ENCODE assay signal across 8 cellular contexts in genomic region chr19:58553799-58554493, GRCh38. TPM values are rescaled to one million over a fixed set of nuclear protein-coding genes. Genes with fewer than 3 reads are reported as not detected.
DNase-seq lines count a peak whose midpoint lies in the region; ATAC-seq, FAIRE-seq and TF ChIP-seq lines count a peak whose summit lies in the region.

No MANE protein-coding gene starts in this region.

- H3K4me3 Mint-ChIP-seq in CD4-positive, alpha-beta memory T cell: peak overlapping the region; percentile 96 to 98 (median 97)

- H3K4me1 Mint-ChIP-seq in CD4-positive, alpha-beta memory T cell: peaks cover 30 to 63% (median 44%) of the 10 kb centered on the region in 4 donors

- dilution Hi-C loops in endothelial cell of umbilical vein (cut with MboI; ENCODE audit: extremely low pct_ligation_motif_present, low sequenced_read_pairs): no loop called here

- peak overlapping the region; percentile 99 for H3K27ac ChIP-seq in CD4-positive, alpha-beta memory T cell (ENCODE audit: low read depth, low read length)
- H3K27ac ChIP-seq in Peyer's patch (peak overlapping the region; percentile 89 to 100 (median 90)), endothelial cell of umbilical vein (ENCODE audit: insufficient read depth, low read depth, low read length) (peak overlapping the region; percentile 54), osteoblast (ENCODE audit: low read depth, low read length) (peak overlapping the region; percentile 89)

- H3K9me1 ChIP-seq in endothelial cell of umbilical vein (replicated peaks; ENCODE audit: control insufficient read depth, extremely low read depth, insufficient read depth, low read length): no peaks in the 10 kb centered on the region

- BruUV-seq in endothelial cell of umbilical vein (replicated peaks; lab: Mats Ljungman, UMichigan): no TSS peak

- H2AFZ ChIP-seq in endothelial cell of umbilical vein (ENCODE audit: low read depth, low read length) (no peak overlapping the region), osteoblast (ENCODE audit: low read length) (no peak overlapping the region)

- H3K4me1 ChIP-seq in CD4-positive, alpha-beta memory T cell (ENCODE audit: insufficient read depth, low read length): peaks cover 43% of the 10 kb centered on the region
- H3K4me1 ChIP-seq in Peyer's patch (peaks cover 0 to 38% (median 22%) of the 10 kb centered on the region in 4 donors), endothelial cell of umbilical vein (ENCODE audit: control insufficient read depth, extremely low read depth, insufficient read depth, low read length) (peaks cover 24% of the 10 kb centered on the region), osteoblast (ENCODE audit: insufficient read depth, low read length) (peaks cover 26% of the 10 kb centered on the region)

- TF ChIP-seq POLR2A in Peyer's patch (IDR thresholded peaks at IDR 0.05) (no peak), endothelial cell of umbilical vein (IDR thresholded peaks at IDR 0.05; ENCODE audit: low read depth, low read length) (no peak)

- CTCF ChIA-PET in CD4-positive, alpha-beta memory T cell (lab: Charles Lee; ENCODE audit: partially characterized antibody): interaction anchor here (1.2 to 3.8 kb wide), 3 partner anchors 27 to 40 kb away, joined by 5 to 28 read pairs (median 10); partner anchors contain the start of gene ZBTB45
- CTCF ChIA-PET in endothelial cell of umbilical vein (lab: Charles Lee): interaction anchor here (0.9 to 3.7 kb wide), 8 partner anchors 9 to 40 kb away, joined by 3 to 60 read pairs (median 6); partner anchors contain the start of genes TRIM28 and ZBTB45

- peak overlapping the region; percentile 72 for H3K4me2 ChIP-seq in endothelial cell of umbilical vein (ENCODE audit: insufficient read depth, low read length)
- H3K4me2 ChIP-seq in osteoblast (ENCODE audit: insufficient read depth, low read length): peak overlapping the region; percentile 99

- intact Hi-C loops in CD4-positive, alpha-beta memory T cell (cut with micrococcal nuclease): no loop called here
- intact Hi-C loops in endothelial cell of umbilical vein (cut with micrococcal nuclease): loop anchor here (1.0 kb wide), 1 partner anchor 10 kb away; the partner anchor contains the start of gene TRIM28

- peaks cover 28% of the 10 kb centered on the region for H3K79me2 ChIP-seq in endothelial cell of umbilical vein (ENCODE audit: control insufficient read depth, insufficient read depth, low read length)
- peaks cover 78% of the 10 kb centered on the region for H3K79me2 ChIP-seq in osteoblast (ENCODE audit: insufficient read depth, low read length)

- H3K27ac Mint-ChIP-seq in CD4-positive, alpha-beta memory T cell: peak overlapping the region; percentile 97 to 99 (median 99)

- no peaks in the 10 kb centered on the region for H4K20me1 ChIP-seq in endothelial cell of umbilical vein (replicated peaks; ENCODE audit: control insufficient read depth, extremely low read depth, insufficient read depth, low read length)
- H4K20me1 ChIP-seq in osteoblast (ENCODE audit: insufficient read depth, low read length): peaks cover 30% of the 10 kb centered on the region

- H3K4me3 ChIP-seq in CD4-positive, alpha-beta memory T cell (ENCODE audit: low read length in 2 of 2): peak overlapping the region; percentile 85 to 100
- peak overlapping the region; percentile 67 to 79 (median 74) for H3K4me3 ChIP-seq in Peyer's patch
- H3K4me3 ChIP-seq in endothelial cell of umbilical vein (replicated peaks in 1 of 3; ENCODE audit: insufficient read depth in 1 of 3, low read depth in 1 of 3, low read length in 3 of 3): peak overlapping the region; percentile 35 to 62 (median 49)
- peak overlapping the region; percentile 88 for H3K4me3 ChIP-seq in osteoblast (ENCODE audit: insufficient read depth, low read length)

- H3K9me3 Mint-ChIP-seq in CD4-positive, alpha-beta memory T cell: peaks cover 0 to 5% (median 0%) of the 10 kb centered on the region in 8 donors

- peaks cover 57% of the 10 kb centered on the region for H3K36me3 ChIP-seq in CD4-positive, alpha-beta memory T cell (ENCODE audit: insufficient read depth, low read length)
- H3K36me3 ChIP-seq in Peyer's patch (peaks cover 0 to 58% (median 0%) of the 10 kb centered on the region in 3 donors), endothelial cell of umbilical vein (ENCODE audit: control insufficient read depth in 2 of 2, extremely low read depth in 1 of 2, insufficient read depth in 2 of 2, low read length in 2 of 2) (peaks cover 14 to 43% of the 10 kb centered on the region in 2 experiments), osteoblast (ENCODE audit: insufficient read depth, low read length) (peaks cover 56% of the 10 kb centered on the region)

- peak overlapping the region; percentile 66 for H3K9ac ChIP-seq in endothelial cell of umbilical vein (replicated peaks; ENCODE audit: extremely low read depth, insufficient read depth, low read length)

- peak in 1 of 5 donors; percentile 51 for DNase-seq in CD4-positive, alpha-beta memory T cell
- DNase-seq in Peyer's patch (no peak), endothelial cell of umbilical vein (ENCODE audit: low read depth, low spot score) (no peak), osteoblast (ENCODE audit: insufficient read length, low spot score, missing footprints) (peak; percentile 64), NCI-H526 treated with DMSO at 0.1 percent for 48 hours (lab: John Stamatoyannopoulos, UW) (no peak), germinal center (ENCODE audit: low spot score) (no peak)
- DNase-seq in activated effector memory CD4-positive, alpha-beta T cell treated with Interleukin-2 at 50 U/mL for 16 hours: no peak

- H3K27me3 Mint-ChIP-seq in CD4-positive, alpha-beta memory T cell: no peaks in the 10 kb centered on the region

- H3K9me3 ChIP-seq in CD4-positive, alpha-beta memory T cell (ENCODE audit: control insufficient read depth in 1 of 2, low read length in 2 of 2): no peaks in the 10 kb centered on the region
- H3K9me3 ChIP-seq in Peyer's patch (no peaks in the 10 kb centered on the region), endothelial cell of umbilical vein (replicated peaks; ENCODE audit: control insufficient read depth, insufficient read depth, low read length) (no peaks in the 10 kb centered on the region), osteoblast (ENCODE audit: low read depth, low read length) (no peaks in the 10 kb centered on the region)

- FAIRE-seq in endothelial cell of umbilical vein (lab: Jason Lieb, UNC): peak; percentile 28

- TF ChIP-seq CTCF in Peyer's patch (IDR thresholded peaks at IDR 0.05) (no peak), endothelial cell of umbilical vein (IDR thresholded peaks at IDR 0.05; ENCODE audit: extremely low read depth in 1 of 2, insufficient read depth in 1 of 2, low read depth in 1 of 2, low read length in 2 of 2) (no peak), osteoblast (IDR thresholded peaks at IDR 0.05; ENCODE audit: extremely low read depth, low read depth, low read length) (no peak)

- H3K36me3 Mint-ChIP-seq in CD4-positive, alpha-beta memory T cell: peaks cover 35 to 77% of the 10 kb centered on the region in 2 donors

- H3K27me3 ChIP-seq in CD4-positive, alpha-beta memory T cell (ENCODE audit: insufficient read depth, low read length): no peaks in the 10 kb centered on the region
- no peaks in the 10 kb centered on the region for H3K27me3 ChIP-seq in Peyer's patch
- H3K27me3 ChIP-seq in endothelial cell of umbilical vein (ENCODE audit: control insufficient read depth in 2 of 2, insufficient read depth in 2 of 2, low read length in 2 of 2): no peaks in the 10 kb centered on the region
- H3K27me3 ChIP-seq in osteoblast (ENCODE audit: insufficient read depth, low read length): no peaks in the 10 kb centered on the region

- no peak for ATAC-seq in GM21423 (IDR thresholded peaks at IDR 0.05; ENCODE audit: unreplicated experiment)

- POLR2A ChIA-PET in CD4-positive, alpha-beta memory T cell (lab: Charles Lee; ENCODE audit: partially characterized antibody): interaction anchor here (0.8 to 3.6 kb wide), 10 partner anchors 9 to 371 kb away, joined by 4 to 89 read pairs (median 15); partner anchors contain the start of genes MZF1, TRIM28, ZBTB45 and ZNF274
- POLR2A ChIA-PET in endothelial cell of umbilical vein (lab: Charles Lee): interaction anchor here (3.1 kb wide), 1 partner anchor 10 kb away, joined by 17 read pairs; the partner anchor contains the start of gene TRIM28

RNA-seq across cellular contexts. Expression of gene CHMP2A, which starts 1.0 kb away (rescaled TPM):
- 10 to 100 TPM; 81.1 to 88.4 TPM for total RNA-seq in CD4-positive, alpha-beta memory T cell
- polyA plus RNA-seq in CD4-positive, alpha-beta memory T cell: 100 to 1,000 TPM; 200 to 238 TPM
- 100 to 1,000 TPM in 2 of 4 donors, 10 to 100 TPM in 2; 79.2 to 115 (median 101) TPM for total RNA-seq in Peyer's patch
- total RNA-seq in endothelial cell of umbilical vein: 96.8 and 105 TPM in 2 replicates
- 126 and 150 TPM in 2 replicates for polyA plus RNA-seq in endothelial cell of umbilical vein
- 177 and 193 TPM in 2 replicates for polyA plus RNA-seq in endothelial cell of umbilical vein (2011; cell fraction: cytosol; rRNA removed)
- 97.8 and 107 TPM in 2 replicates for polyA plus RNA-seq in endothelial cell of umbilical vein (2011; cell fraction: nucleus; rRNA removed)
- polyA plus RNA-seq in endothelial cell of umbilical vein (2012): 117 and 164 TPM in 2 replicates
- 114 and 117 TPM in 2 replicates for polyA minus RNA-seq in endothelial cell of umbilical vein
- polyA minus RNA-seq in endothelial cell of umbilical vein (2011; cell fraction: cytosol; rRNA and poly(A)+ RNA removed): 73.7 TPM
- polyA minus RNA-seq in endothelial cell of umbilical vein (2011; cell fraction: nucleus; rRNA and poly(A)+ RNA removed): 19.9 and 22.4 TPM in 2 replicates
- 98.1 and 106 TPM in 2 replicates for total RNA-seq in osteoblast

RNA-seq across cellular contexts. Expression of gene UBE2M, which starts 4.5 kb away (rescaled TPM):
- 10 to 100 TPM; 55.1 to 58.3 TPM for total RNA-seq in CD4-positive, alpha-beta memory T cell
- polyA plus RNA-seq in CD4-positive, alpha-beta memory T cell: 10 to 100 TPM; 12.4 to 23.8 TPM
- 10 to 100 TPM; 10.2 to 37.1 (median 18.5) TPM for total RNA-seq in Peyer's patch
- total RNA-seq in endothelial cell of umbilical vein: 102 and 106 TPM in 2 replicates
- polyA plus RNA-seq in endothelial cell of umbilical vein: 86.6 and 87.8 TPM in 2 replicates
- 88.2 and 98.9 TPM in 2 replicates for polyA plus RNA-seq in endothelial cell of umbilical vein (2011; cell fraction: cytosol; rRNA removed)
- 69.9 and 79.3 TPM in 2 replicates for polyA plus RNA-seq in endothelial cell of umbilical vein (2011; cell fraction: nucleus; rRNA removed)
- 94.9 and 96.3 TPM in 2 replicates for polyA plus RNA-seq in endothelial cell of umbilical vein (2012)
- 81.4 and 123 TPM in 2 replicates for polyA minus RNA-seq in endothelial cell of umbilical vein
- 106 TPM for polyA minus RNA-seq in endothelial cell of umbilical vein (2011; cell fraction: cytosol; rRNA and poly(A)+ RNA removed)
- 19.2 and 22.9 TPM in 2 replicates for polyA minus RNA-seq in endothelial cell of umbilical vein (2011; cell fraction: nucleus; rRNA and poly(A)+ RNA removed)
- 54.6 and 56.6 TPM in 2 replicates for total RNA-seq in osteoblast

RNA-seq across cellular contexts. Expression of gene TRIM28, which starts 10.1 kb away (rescaled TPM):
- total RNA-seq in CD4-positive, alpha-beta memory T cell: 100 to 1,000 TPM; 342 to 348 TPM
- polyA plus RNA-seq in CD4-positive, alpha-beta memory T cell: 10 to 100 TPM; 19.4 to 70.9 TPM
- 100 to 1,000 TPM; 164 to 281 (median 196) TPM for total RNA-seq in Peyer's patch
- total RNA-seq in endothelial cell of umbilical vein: 377 and 429 TPM in 2 replicates
- 521 and 593 TPM in 2 replicates for polyA plus RNA-seq in endothelial cell of umbilical vein
- polyA plus RNA-seq in endothelial cell of umbilical vein (2011; cell fraction: cytosol; rRNA removed): 366 and 385 TPM in 2 replicates
- 654 and 696 TPM in 2 replicates for polyA plus RNA-seq in endothelial cell of umbilical vein (2011; cell fraction: nucleus; rRNA removed)
- 600 and 631 TPM in 2 replicates for polyA plus RNA-seq in endothelial cell of umbilical vein (2012)
- polyA minus RNA-seq in endothelial cell of umbilical vein: 702 and 1,022 TPM in 2 replicates
- 571 TPM for polyA minus RNA-seq in endothelial cell of umbilical vein (2011; cell fraction: cytosol; rRNA and poly(A)+ RNA removed)
- polyA minus RNA-seq in endothelial cell of umbilical vein (2011; cell fraction: nucleus; rRNA and poly(A)+ RNA removed): 298 and 308 TPM in 2 replicates
- 224 and 248 TPM in 2 replicates for total RNA-seq in osteoblast

RNA-seq across cellular contexts. Expression of gene MZF1, which starts 19.2 kb away (rescaled TPM):
- total RNA-seq in CD4-positive, alpha-beta memory T cell: 10 to 100 TPM; 42.7 to 44.4 TPM
- polyA plus RNA-seq in CD4-positive, alpha-beta memory T cell: 1 to 10 TPM; 5.2 to 8.9 TPM
- total RNA-seq in Peyer's patch (100 to 1,000 TPM in 1 of 4 donors, 10 to 100 TPM in 3; 60.9 to 123 (median 82.3) TPM), endothelial cell of umbilical vein (18.8 and 26.4 TPM in 2 replicates), osteoblast (22.7 and 23.9 TPM in 2 replicates)
- 30.8 and 39.1 TPM in 2 replicates for polyA plus RNA-seq in endothelial cell of umbilical vein
- 5.7 and 9.6 TPM in 2 replicates for polyA plus RNA-seq in endothelial cell of umbilical vein (2011; cell fraction: cytosol; rRNA removed)
- 132 and 152 TPM in 2 replicates for polyA plus RNA-seq in endothelial cell of umbilical vein (2011; cell fraction: nucleus; rRNA removed)
- 10.1 and 10.9 TPM in 2 replicates for polyA plus RNA-seq in endothelial cell of umbilical vein (2012)
- 18.9 and 19.7 TPM in 2 replicates for polyA minus RNA-seq in endothelial cell of umbilical vein
- 12.1 TPM for polyA minus RNA-seq in endothelial cell of umbilical vein (2011; cell fraction: cytosol; rRNA and poly(A)+ RNA removed)
- polyA minus RNA-seq in endothelial cell of umbilical vein (2011; cell fraction: nucleus; rRNA and poly(A)+ RNA removed): 34.9 and 36.9 TPM in 2 replicates

RNA-seq across cellular contexts. Expression of gene ZBTB45, which starts 34.3 kb away (rescaled TPM):
- 10 to 100 TPM; 19.8 TPM for total RNA-seq in CD4-positive, alpha-beta memory T cell
- polyA plus RNA-seq in CD4-positive, alpha-beta memory T cell: 1 to 10 TPM; 1.9 to 6.2 TPM
- total RNA-seq in Peyer's patch: 10 to 100 TPM in 3 of 4 donors, 1 to 10 TPM in 1; 7.4 to 21.6 (median 14.3) TPM
- total RNA-seq in endothelial cell of umbilical vein: 21.8 TPM in 2 replicates
- 17.8 and 25.3 TPM in 2 replicates for polyA plus RNA-seq in endothelial cell of umbilical vein
- 6.6 and 9.8 TPM in 2 replicates for polyA plus RNA-seq in endothelial cell of umbilical vein (2011; cell fraction: cytosol; rRNA removed)
- 10.6 and 12.3 TPM in 2 replicates for polyA plus RNA-seq in endothelial cell of umbilical vein (2011; cell fraction: nucleus; rRNA removed)
- polyA plus RNA-seq in endothelial cell of umbilical vein (2012): 9.5 and 13.9 TPM in 2 replicates
- 7.1 and 11.5 TPM in 2 replicates for polyA minus RNA-seq in endothelial cell of umbilical vein
- 7.9 TPM for polyA minus RNA-seq in endothelial cell of umbilical vein (2011; cell fraction: cytosol; rRNA and poly(A)+ RNA removed)
- 10.5 and 18.6 TPM in 2 replicates for polyA minus RNA-seq in endothelial cell of umbilical vein (2011; cell fraction: nucleus; rRNA and poly(A)+ RNA removed)
- 6.9 and 8.5 TPM in 2 replicates for total RNA-seq in osteoblast
